8 cellular contexts compared by ENCODE assay signal in the genomic region with DNA sequence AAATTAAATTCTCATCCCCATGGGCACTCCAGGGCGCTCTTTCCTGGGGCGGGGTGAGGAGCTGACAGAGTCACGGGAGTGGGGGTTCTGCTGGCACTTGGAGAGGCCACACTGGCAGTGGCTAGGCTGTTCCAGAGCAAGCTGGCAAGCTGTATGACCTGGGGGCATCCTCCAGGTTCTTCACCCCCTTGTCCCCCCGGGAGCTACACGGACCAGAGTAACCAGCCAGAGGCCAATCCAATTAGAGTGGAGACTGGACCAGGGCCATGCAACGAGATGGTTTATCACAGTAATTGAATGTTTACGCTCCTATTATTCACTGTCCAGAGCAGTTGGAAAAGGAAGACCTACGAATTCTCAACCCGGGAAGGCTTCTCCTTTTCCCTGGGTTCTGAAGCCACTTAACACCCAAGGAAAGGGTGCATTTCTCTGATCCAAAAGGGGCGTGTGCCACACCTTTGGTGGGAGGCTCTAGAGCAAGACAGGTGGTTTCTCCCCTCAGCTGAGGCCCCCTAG. TPM values are rescaled to one million over a fixed set of nuclear protein-coding genes. Genes with fewer than 3 reads are reported as not detected.
DNase-seq lines count a peak whose midpoint lies in the region; ATAC-seq and TF ChIP-seq lines count a peak whose summit lies in the region.

No MANE protein-coding gene starts in this region.

- intact Hi-C loops in adrenal gland (cut with DNase I) (no loop called here), lower leg skin (cut with DNase I; ENCODE audit: low total_unique reads) (no loop called here), tibial artery (cut with DNase I; ENCODE audit: low total_unique reads) (loop anchor here (5.0 to 10.0 kb wide), 2 partner anchors 34 to 67 kb away; no protein-coding TSS in a partner anchor)

- peak overlapping the region in 1 of 4 donors; percentile 79 for H3K4me3 ChIP-seq in adrenal gland
- H3K4me3 ChIP-seq in lower leg skin (ENCODE audit: low read depth, poor library complexity, severe bottlenecking) = peak overlapping the region; percentile 66
- peak overlapping the region; percentile 80 to 86 for H3K4me3 ChIP-seq in tibial artery

- H3K9me3 ChIP-seq in adrenal gland (replicated peaks in 1 of 3) (no peaks in the 10 kb centered on the region), tibial artery (no peaks in the 10 kb centered on the region)

- no peak for DNase-seq in activated T-cell treated with anti-CD3 and anti-CD28 coated beads, Interleukin-2, amount 50 U/mL, for 4 hours
- no peak for DNase-seq in activated T-cell treated with anti-CD3 and anti-CD28 coated beads, Interleukin-2, amount 50 U/mL, for 1 hour
- DNase-seq in adrenal gland (peak in 1 of 7 donors; percentile 82), lower leg skin (ENCODE audit: low spot score in 2 of 2) (peak; percentile 39 to 88), tibial artery (no peak), NCI-H1105 (lab: John Stamatoyannopoulos, UW) (no peak), inferior parietal cortex (ENCODE audit: extremely low spot score) (no peak)

- no peaks in the 10 kb centered on the region for H3K9me3 Mint-ChIP-seq in activated T-cell treated with anti-CD3 and anti-CD28 coated beads, Interleukin-2, amount 50 U/mL, for 4 hours

- peak overlapping the region; percentile 88 for H3K4me3 Mint-ChIP-seq in activated T-cell treated with anti-CD3 and anti-CD28 coated beads, Interleukin-2, amount 50 U/mL, for 4 hours

- no peaks in the 10 kb centered on the region for H3K27me3 ChIP-seq in adrenal gland
- no peaks in the 10 kb centered on the region for H3K27me3 ChIP-seq in tibial artery

- H3K4me1 ChIP-seq in adrenal gland (replicated peaks in 1 of 2) (peaks cover 74 to 86% of the 10 kb centered on the region in 2 donors), tibial artery (peaks cover 0 to 88% (median 82%) of the 10 kb centered on the region in 4 donors)

- ATAC-seq in activated T-cell treated with anti-CD3 and anti-CD28 coated beads, Interleukin-2, amount 50 U/mL, for 4 hours = no peak
- no peak for ATAC-seq in HG02623 (IDR thresholded peaks at IDR 0.05; ENCODE audit: unreplicated experiment)

- TF ChIP-seq CTCF in adrenal gland (IDR thresholded peaks at IDR 0.05) (no peak), lower leg skin (IDR thresholded peaks at IDR 0.05) (no peak), tibial artery (IDR thresholded peaks at IDR 0.05) (no peak)

- no peaks in the 10 kb centered on the region for H3K36me3 ChIP-seq in adrenal gland (replicated peaks in 1 of 2)
- no peaks in the 10 kb centered on the region for H3K36me3 ChIP-seq in tibial artery

- no peaks in the 10 kb centered on the region for H3K36me3 Mint-ChIP-seq in activated T-cell treated with anti-CD3 and anti-CD28 coated beads, Interleukin-2, amount 50 U/mL, for 4 hours (ENCODE audit: insufficient read depth)

- peaks cover 83% of the 10 kb centered on the region for H3K4me1 Mint-ChIP-seq in activated T-cell treated with anti-CD3 and anti-CD28 coated beads, Interleukin-2, amount 50 U/mL, for 4 hours (ENCODE audit: low read depth)

- H3K27ac ChIP-seq in adrenal gland (peak overlapping the region in 4 of 5 donors; percentile 85 to 99 (median 98)), tibial artery (peak overlapping the region; percentile 95 to 96)

- WGBS in adrenal gland, 4 donors = 46 to 62% (median 56%) methylated on average over 9 to 10 of the region's 10 CpGs
- WGBS in lower leg skin, 2 donors = 14 to 15% methylated on average over 10 of the region's 10 CpGs

- H3K27me3 Mint-ChIP-seq in activated T-cell treated with anti-CD3 and anti-CD28 coated beads, Interleukin-2, amount 50 U/mL, for 4 hours (ENCODE audit: low read depth) = no peaks in the 10 kb centered on the region

- TF ChIP-seq POLR2A in adrenal gland (IDR thresholded peaks at IDR 0.05) = no peak
- TF ChIP-seq POLR2A in lower leg skin (IDR thresholded peaks at IDR 0.05) = no peak

RNA-seq across cellular contexts. Expression of a gene that starts 43.8 kb away (rescaled TPM):
- 10 to 100 TPM; 41.0 to 55.2 (median 50.8) TPM for total RNA-seq in activated T-cell treated with anti-CD3 and anti-CD28 coated beads, Interleukin-2, amount 50 U/mL, for 4 hours
- 10 to 100 TPM; 23.1 to 74.6 (median 43.2) TPM for total RNA-seq in adrenal gland
- polyA plus RNA-seq in adrenal gland = 10 to 100 TPM; 14.4 to 52.5 (median 16.7) TPM
- 1 to 10 TPM; 4.6 to 8.5 (median 6.6) TPM for total RNA-seq in lower leg skin

Comparison
In these comparisons a context has a peak if more than half of its experiments do, and no peak if none do; other contexts are left out.
1. DNase-seq: peak in lower leg skin (2 of 2); none in activated T-cell treated with anti-CD3 and anti-CD28 coated beads, Interleukin-2, amount 50 U/mL, for 4 hours (single experiment), activated T-cell treated with anti-CD3 and anti-CD28 coated beads, Interleukin-2, amount 50 U/mL, for 1 hour (single experiment), tibial artery (0 of 2), NCI-H1105 (single experiment) and inferior parietal cortex (single experiment).